14 cellular contexts compared by ENCODE assay signal in genomic region chr2:68837861-68838341, GRCh38. TPM values are rescaled to one million over a fixed set of nuclear protein-coding genes. Genes with fewer than 3 reads are reported as not detected.
DNase-seq lines count a peak whose midpoint lies in the region; ATAC-seq and TF ChIP-seq lines count a peak whose summit lies in the region.
"Had no signal": no experiment of that assay in that cellular context is flagged by ENCODE, and none has a peak within 500 bp of the region (broad histone marks: within the 10 kb centered on the region; RNA-seq: fewer than 3 reads in every experiment).

No MANE protein-coding gene starts in this region.

- peak overlapping the region; percentile 63 for H3K27ac Mint-ChIP-seq in activated CD4-positive, alpha-beta memory T cell treated with anti-CD3 and anti-CD28 coated beads for 36 hours
- H3K27ac Mint-ChIP-seq in WTC11: no peak overlapping the region

- H3K27ac ChIP-seq in BLaER1 treated with 17β-estradiol and CSF1 and Interleukin-3, amounts not matched to agents 10 nM and 100 nM: peak overlapping the region in 8 of 11 experiments; percentile 80 to 96 (median 94); a peak in 13 of 22 replicates
- H3K27ac ChIP-seq: VCaP had no signal

- H3K9me3 Mint-ChIP-seq in activated CD4-positive, alpha-beta memory T cell treated with anti-CD3 and anti-CD28 coated beads for 36 hours: peaks cover 2% of the 10 kb centered on the region
- peaks cover 16% of the 10 kb centered on the region for H3K9me3 Mint-ChIP-seq in WTC11
- H3K9me3 Mint-ChIP-seq: stimulated activated naive CD8-positive, alpha-beta T cell treated with anti-CD3 and anti-CD28 coated beads, Interleukin-15, Interleukin-2, amounts not matched to agents 100 ng/mL and 50 ng/mL, for 24 hours had no signal

- H3K27me3 ChIP-seq in BLaER1 treated with 17β-estradiol and CSF1 and Interleukin-3, amounts not matched to agents 10 nM and 100 nM: no peaks in the 10 kb centered on the region
- H3K27me3 ChIP-seq in HAP-1 (ENCODE audit: low read depth): 0 out of 2 replicates have a peak, but pooled peaks cover 3% of the 10 kb centered on the region

- intact Hi-C loops in activated CD4-positive, alpha-beta memory T cell treated with anti-CD3 and anti-CD28 coated beads for 36 hours (cut with micrococcal nuclease): loop anchor here (1.0 kb wide), 7 partner anchors 9 to 372 kb away; no protein-coding TSS in a partner anchor

- POLR2A ChIA-PET in activated CD4-positive, alpha-beta memory T cell treated with anti-CD3 and anti-CD28 coated beads for 36 hours (lab: Charles Lee): interaction anchor here (0.6 to 1.1 kb wide), 3 partner anchors 21 to 70 kb away, joined by 3 to 4 read pairs (median 4); no protein-coding TSS in a partner anchor
- POLR2A ChIA-PET in WTC11 (lab: Charles Lee): no interaction called here

- H3K36me3 ChIP-seq in BLaER1 treated with 17β-estradiol and CSF1 and Interleukin-3, amounts not matched to agents 10 nM and 100 nM: no peaks in the 10 kb centered on the region
- H3K36me3 ChIP-seq in HAP-1 (replicated peaks): no peaks in the 10 kb centered on the region

- CTCF ChIA-PET in activated CD4-positive, alpha-beta memory T cell treated with anti-CD3 and anti-CD28 coated beads for 36 hours (lab: Charles Lee): interaction anchor here (0.9 to 2.6 kb wide), 21 partner anchors 12 to 372 kb away, joined by 3 to 29 read pairs (median 6); no protein-coding TSS in a partner anchor
- CTCF ChIA-PET in WTC11 (lab: Charles Lee): interaction anchor here (0.7 to 6.3 kb wide), 9 partner anchors 22 to 375 kb away, joined by 3 to 71 read pairs (median 6); no protein-coding TSS in a partner anchor

- no peaks in the 10 kb centered on the region for H3K36me3 Mint-ChIP-seq in activated CD4-positive, alpha-beta memory T cell treated with anti-CD3 and anti-CD28 coated beads for 36 hours
- H3K36me3 Mint-ChIP-seq in WTC11: peaks cover 11% of the 10 kb centered on the region

- no peak for DNase-seq in activated CD4-positive, alpha-beta memory T cell treated with anti-CD3 and anti-CD28 coated beads for 36 hours
- no peak for DNase-seq in HAP-1 (ENCODE audit: low spot score in 2 of 2)
- DNase-seq in WTC11 (ENCODE audit: low spot score): no peak
- no peak for DNase-seq in NCI-H526 treated with DMSO at 0.1 percent for 48 hours (lab: John Stamatoyannopoulos, UW)
- DNase-seq in NCI-H128 (lab: John Stamatoyannopoulos, UW; ENCODE audit: unreplicated experiment): no peak
- DNase-seq: DMS 273 treated with DMSO at 0.1 percent for 48 hours had no signal

- H3K4me2 ChIP-seq in BLaER1 treated with 17β-estradiol and CSF1 and Interleukin-3, amounts not matched to agents 10 nM and 100 nM: peak overlapping the region; percentile 66 to 94 (median 79); a peak in 18 of 22 replicates

- peaks cover 41% of the 10 kb centered on the region for H3K4me1 Mint-ChIP-seq in activated CD4-positive, alpha-beta memory T cell treated with anti-CD3 and anti-CD28 coated beads for 36 hours (ENCODE audit: low read depth)
- H3K4me1 Mint-ChIP-seq in WTC11: peaks cover 5% of the 10 kb centered on the region; the same call in 1 of the 2 replicates

- TF ChIP-seq CTCF in WTC11 (IDR thresholded peaks at IDR 0.05): no peak

- no peaks in the 10 kb centered on the region for H3K27me3 Mint-ChIP-seq in activated CD4-positive, alpha-beta memory T cell treated with anti-CD3 and anti-CD28 coated beads for 36 hours
- H3K27me3 Mint-ChIP-seq in WTC11 (ENCODE audit: low read depth): no peaks in the 10 kb centered on the region
- H3K27me3 Mint-ChIP-seq: stimulated activated naive CD8-positive, alpha-beta T cell treated with anti-CD3 and anti-CD28 coated beads, Interleukin-15, Interleukin-2, amounts not matched to agents 100 ng/mL and 50 ng/mL, for 24 hours had no signal

- peaks cover 50 to 56% (median 51%) of the 10 kb centered on the region in 10 experiments for H3K4me1 ChIP-seq in BLaER1 treated with 17β-estradiol and CSF1 and Interleukin-3, amounts not matched to agents 10 nM and 100 nM
- H3K4me1 ChIP-seq in HAP-1: no peaks in the 10 kb centered on the region

- H4K20me1 ChIP-seq in BLaER1 treated with 17β-estradiol and CSF1 and Interleukin-3, amounts not matched to agents 10 nM and 100 nM: no peaks in the 10 kb centered on the region

- H3K9me3 ChIP-seq in BLaER1 treated with 17β-estradiol and CSF1 and Interleukin-3, amounts not matched to agents 10 nM and 100 nM (replicated peaks in 1 of 11): peaks cover 0 to 14% (median 9%) of the 10 kb centered on the region in 11 experiments; a peak in 13 of 22 replicates
- no peaks in the 10 kb centered on the region for H3K9me3 ChIP-seq in HAP-1

- peak; percentile 79 for ATAC-seq in GM18867 (IDR thresholded peaks at IDR 0.05; ENCODE audit: unreplicated experiment)
- peak; percentile 42 for ATAC-seq in HG02981 (IDR thresholded peaks at IDR 0.05; ENCODE audit: unreplicated experiment)
- no peak for ATAC-seq in WTC11

- no peak overlapping the region for H3K4me3 ChIP-seq in BLaER1 treated with 17β-estradiol and CSF1 and Interleukin-3, amounts not matched to agents 10 nM and 100 nM
- no peak overlapping the region for H3K4me3 ChIP-seq in HAP-1
- H3K4me3 ChIP-seq: skin epidermis had no signal

- no peak overlapping the region for H3K4me3 Mint-ChIP-seq in activated CD4-positive, alpha-beta memory T cell treated with anti-CD3 and anti-CD28 coated beads for 36 hours
- H3K4me3 Mint-ChIP-seq in WTC11: no peak overlapping the region
- H3K4me3 Mint-ChIP-seq: stimulated activated naive CD8-positive, alpha-beta T cell treated with anti-CD3 and anti-CD28 coated beads, Interleukin-15, Interleukin-2, amounts not matched to agents 100 ng/mL and 50 ng/mL, for 24 hours had no signal

- peak overlapping the region in 1 of 11 experiments; percentile 34; a peak in 2 of 22 replicates for H3K9ac ChIP-seq in BLaER1 treated with 17β-estradiol and CSF1 and Interleukin-3, amounts not matched to agents 10 nM and 100 nM

- in situ Hi-C loops in HAP-1 (cut with MboI; ENCODE audit: low sequenced_read_pairs): no loop called here

TF ChIP-seq in WTC11, 78 proteins besides CTCF, POLR2A, EP300 and RAD21:
- no peak for TF ChIP-seq RELA (CRISPR knock-in tag; IDR thresholded peaks at IDR 0.05; ENCODE audit: borderline replicate concordance)

RNA-seq across cellular contexts. Expression of gene BMP10, which starts 33.3 kb away (rescaled TPM):
- not detected for total RNA-seq in activated CD4-positive, alpha-beta memory T cell treated with anti-CD3 and anti-CD28 coated beads for 36 hours
- not detected in 3 replicates for total RNA-seq in WTC11 (2021)
- total RNA-seq: bronchial epithelial cell, PC-3 had no signal
